Comparison of ENCODE assay signal across 9 cellular contexts in the genomic region with DNA sequence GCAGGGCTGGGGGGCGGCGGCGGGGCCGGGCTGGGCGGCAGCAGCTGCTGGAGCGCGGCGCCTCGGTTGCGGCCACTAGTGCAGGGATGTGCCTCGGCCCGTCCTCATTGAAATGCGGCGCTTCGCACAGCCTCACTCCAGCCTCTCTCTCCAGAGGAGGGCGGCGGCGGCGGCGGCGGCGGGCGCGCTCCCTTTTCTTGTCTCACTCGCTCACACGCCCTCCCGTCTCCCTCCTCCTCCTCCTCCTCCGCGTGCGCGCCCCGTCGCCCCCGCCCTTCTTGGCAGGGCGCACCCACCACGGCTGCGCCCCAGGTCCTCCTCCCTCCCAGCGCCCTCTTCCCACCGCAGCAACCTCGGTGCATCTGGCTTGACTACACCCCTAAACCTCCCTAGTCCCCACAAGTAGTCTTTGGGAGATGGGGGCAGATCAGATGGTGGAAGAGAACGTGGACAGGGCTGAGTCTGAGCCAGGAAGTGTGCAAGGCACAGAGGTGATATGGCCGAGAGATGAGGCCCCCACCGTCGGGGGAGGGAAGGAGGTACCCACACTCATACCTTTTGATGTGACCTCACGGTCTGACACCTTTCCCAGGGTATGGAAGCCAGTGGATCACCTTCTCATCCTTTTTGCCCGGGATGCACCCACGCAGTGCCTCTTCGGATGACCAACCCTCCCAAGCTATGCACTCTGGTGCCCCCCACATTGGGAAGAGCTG. TPM values are rescaled to one million over a fixed set of nuclear protein-coding genes. Genes with fewer than 3 reads are reported as not detected.
DNase-seq lines count a peak whose midpoint lies in the region; ATAC-seq lines count a peak whose summit lies in the region.
"Had no signal": no experiment of that assay in that cellular context is flagged by ENCODE, and none has a peak within 500 bp of the region (broad histone marks: within the 10 kb centered on the region; RNA-seq: fewer than 3 reads in every experiment).

Gene DCLK1 (minus strand): TSS at position 168 of the 716 bp plus-strand sequence.

- peaks cover 25% of the 10 kb centered on the region for H3K27me3 Mint-ChIP-seq in activated T-helper 2 cell treated with anti-CD3 and anti-CD28 coated beads, Interferon-gamma antibody, Interleukin-2, Interleukin-4, amounts not matched to agents 10 μg/mL and 5 μg/mL and 100 μg/mL, durations not matched to agents 14 hours and 24 hours and 36 hours (ENCODE audit: low read depth)
- H3K27me3 Mint-ChIP-seq in naive thymus-derived CD4-positive, alpha-beta T cell: peaks cover 34 to 54% (median 41%) of the 10 kb centered on the region in 5 donors

- H3K27ac Mint-ChIP-seq in activated T-helper 2 cell treated with anti-CD3 and anti-CD28 coated beads, Interferon-gamma antibody, Interleukin-2, Interleukin-4, amounts not matched to agents 10 μg/mL and 5 μg/mL and 100 μg/mL, durations not matched to agents 14 hours and 24 hours and 36 hours: no peak within 1 kb of the TSS
- no peak within 1 kb of the TSS for H3K27ac Mint-ChIP-seq in naive thymus-derived CD4-positive, alpha-beta T cell
- H3K27ac Mint-ChIP-seq: activated naive CD8-positive, alpha-beta T cell had no signal

- intact Hi-C loops in activated T-helper 2 cell treated with anti-CD3 and anti-CD28 coated beads, Interferon-gamma antibody, Interleukin-2, Interleukin-4, amounts not matched to agents 10 μg/mL and 5 μg/mL and 100 μg/mL, durations not matched to agents 14 hours and 24 hours and 36 hours (cut with micrococcal nuclease): no loop called here
- intact Hi-C loops in naive thymus-derived CD4-positive, alpha-beta T cell (cut with micrococcal nuclease): no loop called here

- DNase-seq in DMS53 treated with DMSO at 0.1 percent for 48 hours (lab: John Stamatoyannopoulos, UW; ENCODE audit: unreplicated experiment) (peak; percentile 14), NCI-H774 (lab: John Stamatoyannopoulos, UW) (peak; percentile 13), GOT3 (lab: John Stamatoyannopoulos, UW) (no peak)
- no peak for DNase-seq in activated T-helper 2 cell treated with anti-CD3 and anti-CD28 coated beads, Interferon-gamma antibody, Interleukin-2, Interleukin-4, amounts not matched to agents 10 μg/mL and 5 μg/mL and 100 μg/mL, durations not matched to agents 14 hours and 24 hours and 36 hours (ENCODE audit: low spot score)
- DNase-seq in naive thymus-derived CD4-positive, alpha-beta T cell: no peak

- H3K9me3 Mint-ChIP-seq in activated T-helper 2 cell treated with anti-CD3 and anti-CD28 coated beads, Interferon-gamma antibody, Interleukin-2, Interleukin-4, amounts not matched to agents 10 μg/mL and 5 μg/mL and 100 μg/mL, durations not matched to agents 14 hours and 24 hours and 36 hours: no peaks in the 10 kb centered on the region
- peaks cover 0 to 8% (median 2%) of the 10 kb centered on the region in 11 donors for H3K9me3 Mint-ChIP-seq in naive thymus-derived CD4-positive, alpha-beta T cell

- H3K27me3 ChIP-seq in esophagus (ENCODE audit: control insufficient read depth in 1 of 2, insufficient read depth in 2 of 2, low read length in 2 of 2) (no peaks in the 10 kb centered on the region), muscle layer of duodenum (ENCODE audit: low read depth, low read length) (no peaks in the 10 kb centered on the region)
- H3K27me3 ChIP-seq in naive thymus-derived CD4-positive, alpha-beta T cell (ENCODE audit: control insufficient read depth in 2 of 2, insufficient read depth in 2 of 2, low read length in 2 of 2): peaks cover 0 to 5% of the 10 kb centered on the region in 2 donors

- CTCF ChIA-PET in naive thymus-derived CD4-positive, alpha-beta T cell (lab: Charles Lee): no interaction called here

- H3K9me3 ChIP-seq in esophagus (ENCODE audit: control insufficient read depth in 2 of 2, insufficient read depth in 1 of 2, low read depth in 1 of 2, low read length in 1 of 2): no peaks in the 10 kb centered on the region
- no peaks in the 10 kb centered on the region for H3K9me3 ChIP-seq in muscle layer of duodenum (ENCODE audit: control insufficient read depth in 1 of 2, low read length in 2 of 2)
- no peaks in the 10 kb centered on the region for H3K9me3 ChIP-seq in naive thymus-derived CD4-positive, alpha-beta T cell (ENCODE audit: control insufficient read depth in 2 of 3, low read length in 3 of 3)

- H3K36me3 Mint-ChIP-seq in activated T-helper 2 cell treated with anti-CD3 and anti-CD28 coated beads, Interferon-gamma antibody, Interleukin-2, Interleukin-4, amounts not matched to agents 10 μg/mL and 5 μg/mL and 100 μg/mL, durations not matched to agents 14 hours and 24 hours and 36 hours (ENCODE audit: low read depth): no peaks in the 10 kb centered on the region
- H3K36me3 Mint-ChIP-seq in naive thymus-derived CD4-positive, alpha-beta T cell: no peaks in the 10 kb centered on the region
- H3K36me3 Mint-ChIP-seq: activated naive CD8-positive, alpha-beta T cell had no signal

- H3K4me3 Mint-ChIP-seq in activated T-helper 2 cell treated with anti-CD3 and anti-CD28 coated beads, Interferon-gamma antibody, Interleukin-2, Interleukin-4, amounts not matched to agents 10 μg/mL and 5 μg/mL and 100 μg/mL, durations not matched to agents 14 hours and 24 hours and 36 hours (ENCODE audit: low read depth): no peak within 1 kb of the TSS
- no peak within 1 kb of the TSS for H3K4me3 Mint-ChIP-seq in naive thymus-derived CD4-positive, alpha-beta T cell
- H3K4me3 Mint-ChIP-seq: activated naive CD8-positive, alpha-beta T cell had no signal

- WGBS in esophagus, 2 donors: 9 to 10% methylated on average over 32 to 48 of the region's 48 CpGs

- no peaks in the 10 kb centered on the region for H3K4me1 Mint-ChIP-seq in activated T-helper 2 cell treated with anti-CD3 and anti-CD28 coated beads, Interferon-gamma antibody, Interleukin-2, Interleukin-4, amounts not matched to agents 10 μg/mL and 5 μg/mL and 100 μg/mL, durations not matched to agents 14 hours and 24 hours and 36 hours (ENCODE audit: low read depth)
- H3K4me1 Mint-ChIP-seq in naive thymus-derived CD4-positive, alpha-beta T cell: peaks cover 0 to 2% (median 0%) of the 10 kb centered on the region in 7 donors

- POLR2A ChIA-PET in naive thymus-derived CD4-positive, alpha-beta T cell (lab: Charles Lee): no interaction called here

- ATAC-seq in HG03025 (IDR thresholded peaks at IDR 0.05; ENCODE audit: low FRiP score, unreplicated experiment): no peak
- no peak for ATAC-seq in naive thymus-derived CD4-positive, alpha-beta T cell

- H3K27ac ChIP-seq in esophagus (ENCODE audit: low read depth in 2 of 2, low read length in 1 of 2) (peak within 1 kb of the TSS; percentile 8 to 40), muscle layer of duodenum (ENCODE audit: low read length) (no peak within 1 kb of the TSS)
- no peak within 1 kb of the TSS for H3K27ac ChIP-seq in naive thymus-derived CD4-positive, alpha-beta T cell (ENCODE audit: low read depth, low read length)

- no peaks in the 10 kb centered on the region for H3K36me3 ChIP-seq in esophagus (ENCODE audit: control insufficient read depth in 2 of 2, insufficient read depth in 2 of 2, low read length in 1 of 2)
- no peaks in the 10 kb centered on the region for H3K36me3 ChIP-seq in muscle layer of duodenum (ENCODE audit: control insufficient read depth in 1 of 2, insufficient read depth in 2 of 2, low read length in 2 of 2)
- H3K36me3 ChIP-seq in naive thymus-derived CD4-positive, alpha-beta T cell (ENCODE audit: control insufficient read depth in 2 of 3, insufficient read depth in 3 of 3, low read length in 3 of 3): no peaks in the 10 kb centered on the region

- H3K4me3 ChIP-seq in esophagus (ENCODE audit: low read depth in 1 of 2, low read length in 2 of 2) (peak within 1 kb of the TSS; percentile 40 to 58), muscle layer of duodenum (ENCODE audit: low read depth in 1 of 2, low read length in 2 of 2) (peak within 1 kb of the TSS; percentile 49 to 69)
- H3K4me3 ChIP-seq in naive thymus-derived CD4-positive, alpha-beta T cell (ENCODE audit: low read length): no peak within 1 kb of the TSS

- H3K4me1 ChIP-seq in esophagus (ENCODE audit: control insufficient read depth in 2 of 2, insufficient read depth in 2 of 2, low read length in 1 of 2) (peaks cover 0 to 6% of the 10 kb centered on the region in 2 donors), muscle layer of duodenum (ENCODE audit: control insufficient read depth in 1 of 2, insufficient read depth in 2 of 2, low read length in 2 of 2) (no peaks in the 10 kb centered on the region)
- no peaks in the 10 kb centered on the region for H3K4me1 ChIP-seq in naive thymus-derived CD4-positive, alpha-beta T cell (ENCODE audit: control insufficient read depth in 2 of 2, insufficient read depth in 2 of 2, low read length in 2 of 2)

RNA-seq across cellular contexts. Expression of gene DCLK1, which starts in this region (rescaled TPM):
- under 1 TPM; 0.47 to 0.75 TPM for polyA plus RNA-seq in esophagus
- not detected in 2 replicates for total RNA-seq in activated T-helper 2 cell treated with anti-CD3 and anti-CD28 coated beads, Interferon-gamma antibody, Interleukin-2, Interleukin-4, amounts not matched to agents 10 μg/mL and 5 μg/mL and 100 μg/mL, durations not matched to agents 14 hours and 24 hours and 36 hours
- total RNA-seq in naive thymus-derived CD4-positive, alpha-beta T cell: not detected
- polyA plus RNA-seq in naive thymus-derived CD4-positive, alpha-beta T cell: not detected

Comparison
In these comparisons a context has a peak if more than half of its experiments do, and no peak if none do; other contexts are left out.
1. DNase-seq: peak in DMS53 treated with DMSO at 0.1 percent for 48 hours (single experiment) and NCI-H774 (single experiment); none in activated T-helper 2 cell treated with anti-CD3 and anti-CD28 coated beads, Interferon-gamma antibody, Interleukin-2, Interleukin-4, amounts not matched to agents 10 μg/mL and 5 μg/mL and 100 μg/mL, durations not matched to agents 14 hours and 24 hours and 36 hours (single experiment), GOT3 (single experiment) and naive thymus-derived CD4-positive, alpha-beta T cell (0 of 9).
2. H3K27ac ChIP-seq: peak in esophagus (2 of 2); none in muscle layer of duodenum (single experiment) and naive thymus-derived CD4-positive, alpha-beta T cell (single experiment).